In genomic region chr20:50373674-50374286, GRCh38 we compare ENCODE assay signal across 17 cellular contexts.
DNase-seq lines count a peak whose midpoint lies in the region; ATAC-seq, FAIRE-seq and TF ChIP-seq lines count a peak whose summit lies in the region.
"Had no signal": no experiment of that assay in that cellular context is flagged by ENCODE, and none has a peak within 500 bp of the region (broad histone marks: within the 10 kb centered on the region; RNA-seq: fewer than 3 reads in every experiment).

No MANE protein-coding gene starts in this region.

- no peak for TF ChIP-seq CTCF in D721Med (IDR thresholded peaks at IDR 0.05; ENCODE audit: insufficient read depth, missing control alignments)

- H3K36me3 ChIP-seq in mesendoderm (ENCODE audit: control insufficient read depth, insufficient read depth, low read length) (no peaks in the 10 kb centered on the region), H7 (replicated peaks; ENCODE audit: control insufficient read depth, insufficient read depth, low read length) (no peaks in the 10 kb centered on the region)
- H3K36me3 ChIP-seq: upper lobe of left lung had no signal

- ATAC-seq in Right ventricle myocardium superior (ENCODE audit: poor library complexity), result no peak
- ATAC-seq: Right ventricle myocardium inferior had no signal

- FAIRE-seq in D721Med (lab: Jason Lieb, UNC), result no peak
- FAIRE-seq: A204.1 had no signal

- no peak overlapping the region for H3K4ac ChIP-seq in mesendoderm (ENCODE audit: low read depth, low read length)

- DNase-seq in DMS53 (lab: John Stamatoyannopoulos, UW) (peak; percentile 24), DMS53 treated with DMSO at 0.1 percent for 48 hours (lab: John Stamatoyannopoulos, UW; ENCODE audit: unreplicated experiment) (no peak), HT1080 (ENCODE audit: low read depth) (peak; percentile 71), T1000 (lab: John Stamatoyannopoulos, UW) (peak; percentile 36), mesendoderm (peak; percentile 14), D721Med (ENCODE audit: insufficient read length, low spot score) (no peak), Right ventricle myocardium superior (no peak), H7 (no peak)
- DNase-seq: activated CD4-positive, CD25-positive, alpha-beta regulatory T cell; activated gamma-delta T cell; dorsolateral prefrontal cortex; hippocampal formation; kidney glomerular epithelial cell; NCI-H1694; upper lobe of left lung had no signal

- H2AK5ac ChIP-seq in mesendoderm (ENCODE audit: low read length), result no peak overlapping the region

- H2BK5ac ChIP-seq in mesendoderm (ENCODE audit: low read length), result no peak overlapping the region

- H2BK120ac ChIP-seq in mesendoderm (ENCODE audit: low read depth, low read length), result no peak overlapping the region

- H3K79me1 ChIP-seq in mesendoderm (ENCODE audit: low read length), result no peaks in the 10 kb centered on the region

- no peak overlapping the region for H3K23ac ChIP-seq in mesendoderm (ENCODE audit: low read length)

- no peaks in the 10 kb centered on the region for H3K79me2 ChIP-seq in mesendoderm (ENCODE audit: control insufficient read depth, insufficient read depth, low read length)

- H4K5ac ChIP-seq in mesendoderm (ENCODE audit: low read length), result no peak overlapping the region

- no peak overlapping the region for H3K4me3 ChIP-seq in mesendoderm (ENCODE audit: low read length)
- H3K4me3 ChIP-seq in H7 (ENCODE audit: insufficient read depth, low read depth, low read length), result no peak overlapping the region
- H3K4me3 ChIP-seq: dorsolateral prefrontal cortex, upper lobe of left lung had no signal

- WGBS in mesendoderm (ENCODE audit: extremely low coverage, insufficient coverage, low lambda C conversion rate), result no CpG with 5 or more reads among the region's 7 CpGs

- H2BK15ac ChIP-seq in mesendoderm (replicated peaks; ENCODE audit: low read depth), result no peak overlapping the region

- H3K4me2 ChIP-seq in mesendoderm (ENCODE audit: low read length), result no peak overlapping the region

- H3K56ac ChIP-seq in mesendoderm (ENCODE audit: low read length), result no peak overlapping the region

- no peaks in the 10 kb centered on the region for H3K4me1 ChIP-seq in mesendoderm (ENCODE audit: control insufficient read depth, low read depth, low read length)

- H3K27me3 ChIP-seq in mesendoderm (ENCODE audit: insufficient read depth, low read length, poor library complexity) (no peaks in the 10 kb centered on the region), H7 (ENCODE audit: control insufficient read depth, insufficient read depth, low read length) (no peaks in the 10 kb centered on the region)
- H3K27me3 ChIP-seq: dorsolateral prefrontal cortex, upper lobe of left lung had no signal

- no peak overlapping the region for H3K18ac ChIP-seq in mesendoderm (ENCODE audit: low read length)

- H3K27ac ChIP-seq in mesendoderm (ENCODE audit: low read depth, low read length), result no peak overlapping the region
- H3K27ac ChIP-seq: dorsolateral prefrontal cortex, upper lobe of left lung had no signal

- no peak overlapping the region for H4K8ac ChIP-seq in mesendoderm (ENCODE audit: low read depth, low read length)

- intact Hi-C loops in Right ventricle myocardium superior (cut with DNase I), result no loop called here

- H3K9ac ChIP-seq in mesendoderm (ENCODE audit: low read length), result no peak overlapping the region

Comparison
In these comparisons a context has a peak if more than half of its experiments do, and no peak if none do; other contexts are left out.
1. DNase-seq: peak in DMS53 (single experiment), HT1080 (single experiment), T1000 (single experiment) and mesendoderm (single experiment); none in DMS53 treated with DMSO at 0.1 percent for 48 hours (single experiment), D721Med (single experiment), Right ventricle myocardium superior (single experiment) and H7 (single experiment).